Comparison of ENCODE assay signal across 2 cellular contexts in the genomic region with DNA sequence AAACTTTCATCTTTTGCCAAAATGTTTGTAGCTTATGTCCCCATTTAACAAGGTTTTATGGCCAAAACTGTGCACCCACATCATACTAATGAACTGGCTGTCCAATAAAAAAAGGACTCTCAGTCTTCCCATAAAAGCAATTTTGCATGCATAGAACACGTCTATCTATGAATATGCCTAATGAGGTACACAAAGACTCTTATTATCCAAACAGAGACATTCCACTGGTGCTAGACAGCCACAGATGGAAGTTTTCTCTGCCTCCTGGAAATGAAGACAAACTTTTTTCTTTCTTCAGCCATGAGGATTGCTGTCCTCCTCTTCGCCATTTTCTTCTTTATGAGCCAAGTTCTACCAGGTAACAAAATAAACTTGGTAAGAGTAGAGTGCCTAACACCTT. TPM values are rescaled to one million over a fixed set of nuclear protein-coding genes. Genes with fewer than 3 reads are reported as not detected.
"Had no signal": no experiment of that assay in that cellular context is flagged by ENCODE, and none has a peak within 500 bp of the region (broad histone marks: within the 10 kb centered on the region; RNA-seq: fewer than 3 reads in every experiment).

A gene with protein sequence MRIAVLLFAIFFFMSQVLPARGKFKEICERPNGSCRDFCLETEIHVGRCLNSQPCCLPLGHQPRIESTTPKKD (plus strand): TSS at position 301 of the 400 bp plus-strand sequence. CDS start 0 bp downstream, at position 301.

RNA-seq across cellular contexts. Expression of the gene that starts here (rescaled TPM):
- total RNA-seq: G401, GM12878 had no signal
- polyA plus RNA-seq: GM12878 had no signal
